Comparison of ENCODE assay signal across 8 cellular contexts in genomic region chr17:43880420-43880991, GRCh38.
A peak's percentile ranks its signal among the peaks of the same experiment; 100 is the strongest.
DNase-seq lines count a peak whose midpoint lies in the region; ATAC-seq lines count a peak whose summit lies in the region.

No MANE protein-coding gene starts in this region.

- ATAC-seq in HG02798 (IDR thresholded peaks at IDR 0.05; ENCODE audit: poor library complexity, unreplicated experiment) (no peak), GM19467 (IDR thresholded peaks at IDR 0.05; ENCODE audit: unreplicated experiment) (no peak)

- peak; percentile 47 for DNase-seq in AG08396 (ENCODE audit: low spot score)
- DNase-seq in GM19238 (ENCODE audit: insufficient read length, low spot score): peak; percentile 47
- peak; percentile 76 for DNase-seq in RPMI8226
- peak; percentile 11 for DNase-seq in activated naive CD8-positive, alpha-beta T cell treated with anti-CD3 and anti-CD28 coated beads, Interleukin-2, amount 50 U/mL, for 16 hours (ENCODE audit: low read depth, low spot score)
- DNase-seq in iPS-NIHi7 (ENCODE audit: extremely low spot score): peak; percentile 87
- peak; percentile 32 to 42 for DNase-seq in stimulated activated CD4-positive, alpha-beta T cell treated with anti-CD3 and anti-CD28 coated beads, Interleukin-4, amount 100 ng/mL, for 48 hours (ENCODE audit: low read depth in 2 of 2)

Comparison
In these comparisons a context has a peak if more than half of its experiments do, and no peak if none do; other contexts are left out.
1. DNase-seq: peak in every context shown above with its lines; median percentile 87 in iPS-NIHi7; 76 in RPMI8226; 47 in AG08396; 47 in GM19238; 37 in stimulated activated CD4-positive, alpha-beta T cell treated with anti-CD3 and anti-CD28 coated beads, Interleukin-4, amount 100 ng/mL, for 48 hours; 11 in activated naive CD8-positive, alpha-beta T cell treated with anti-CD3 and anti-CD28 coated beads, Interleukin-2, amount 50 U/mL, for 16 hours.